In the genomic region with DNA sequence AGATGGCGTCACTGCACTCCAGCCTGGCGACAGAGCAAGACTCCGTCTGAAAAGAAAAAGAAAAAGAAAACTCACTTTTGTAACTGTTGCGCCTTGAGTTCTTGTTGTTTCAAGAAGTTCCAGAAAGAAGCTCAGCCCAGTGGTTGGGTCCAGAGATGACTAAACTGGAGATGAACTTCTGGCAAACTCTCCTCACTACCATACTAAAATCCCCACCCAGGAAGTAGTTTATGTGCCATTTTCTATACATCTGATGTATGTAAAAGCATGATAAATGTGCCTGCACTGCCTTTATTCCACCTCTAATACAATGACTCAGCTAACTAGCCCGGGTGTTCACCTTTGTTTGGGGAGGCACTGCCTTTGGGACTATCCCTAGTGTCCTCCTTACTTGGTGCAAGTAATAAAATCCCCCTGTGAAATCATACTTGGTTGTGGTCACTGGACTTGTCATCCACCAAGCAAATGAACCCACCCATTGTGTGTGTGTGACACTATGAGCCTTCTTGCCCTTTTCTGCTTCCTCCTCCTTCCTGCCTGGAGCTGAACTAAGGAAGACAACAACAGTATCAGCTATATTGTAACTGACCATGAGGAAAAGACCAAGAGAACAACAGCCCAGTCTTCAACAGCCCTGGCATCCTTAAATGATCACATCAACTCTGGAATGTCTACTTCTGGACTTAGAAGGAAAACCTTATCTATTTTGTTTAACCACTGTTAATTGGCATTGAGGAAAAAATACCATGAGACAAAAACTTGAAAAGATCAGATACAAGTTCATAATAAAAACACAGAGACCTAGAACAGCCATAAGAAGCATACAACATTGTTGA, we compare ENCODE assay signal across 1 cellular context.
TF ChIP-seq lines count a peak whose summit lies in the region.

No MANE protein-coding gene starts in this region.

TF ChIP-seq in endothelial cell of umbilical vein, 7 proteins besides CTCF, POLR2A, EP300 and RAD21 (continued from another document):
- TF ChIP-seq POLR2AphosphoS5 (IDR thresholded peaks at IDR 0.05; ENCODE audit: insufficient read depth, low read depth, low read length), result no peak
- no peak for TF ChIP-seq EZH2 (IDR thresholded peaks at IDR 0.05; ENCODE audit: borderline replicate concordance, low read depth, low read length, severe bottlenecking)
